ENCODE assay signal across 20 cellular contexts in genomic region chr16:27498426-27498825, GRCh38.
"Had no signal": no experiment of that assay in that cellular context is flagged by ENCODE, and none has a peak within 500 bp of the region (broad histone marks: within the 10 kb centered on the region; RNA-seq: fewer than 3 reads in every experiment).

No MANE protein-coding gene starts in this region.

- H3K4me3 ChIP-seq: dorsolateral prefrontal cortex, gastrocnemius medialis, heart right ventricle, lung, ovary, right atrium auricular region, sigmoid colon, skin epidermis, tibial nerve had no signal

- H3K9me3 ChIP-seq: gastrocnemius medialis, heart right ventricle, ovary, right atrium auricular region, sigmoid colon, tibial nerve had no signal

- DNase-seq: central memory CD4-positive, alpha-beta T cell; cortex of kidney; dorsolateral prefrontal cortex; effector CD8-positive, alpha-beta T cell; gastrocnemius medialis; heart right ventricle; left ventricle myocardium superior; mesenchymal stem cell; naive thymus-derived CD4-positive, alpha-beta T cell; nephron progenitor cell; ovary; sigmoid colon; stimulated activated CD4-positive, alpha-beta T cell treated with anti-CD3 and anti-CD28 coated beads, Interleukin-2, amount 100 ng/mL, for 24 hours; stimulated activated naive CD4-positive, alpha-beta T cell treated with Interleukin-2 at 50 U/mL for 16 hours had no signal

- H3K9me3 Mint-ChIP-seq: naive thymus-derived CD4-positive, alpha-beta T cell; nephron progenitor cell had no signal

- H3K27me3 Mint-ChIP-seq: naive thymus-derived CD4-positive, alpha-beta T cell had no signal

- H3K4me1 Mint-ChIP-seq: naive thymus-derived CD4-positive, alpha-beta T cell had no signal

- H3K4me3 Mint-ChIP-seq: naive thymus-derived CD4-positive, alpha-beta T cell; nephron progenitor cell had no signal

- H3K36me3 ChIP-seq: ovary had no signal

- ATAC-seq: esophagus mucosa; gastrocnemius medialis; naive thymus-derived CD4-positive, alpha-beta T cell had no signal

- H3K4me1 ChIP-seq: sigmoid colon had no signal

- H3K27me3 ChIP-seq: dorsolateral prefrontal cortex, gastrocnemius medialis, heart right ventricle, neutrophil, ovary, right atrium auricular region, sigmoid colon, tibial nerve had no signal

- H3K27ac ChIP-seq: neutrophil, ovary, sigmoid colon had no signal
